Comparison of ENCODE assay signal across 34 cellular contexts in genomic region chr5:160356550-160357347, GRCh38. TPM values are rescaled to one million over a fixed set of nuclear protein-coding genes. Genes with fewer than 3 reads are reported as not detected.
A peak's percentile ranks its signal among the peaks of the same experiment; 100 is the strongest.
DNase-seq lines count a peak whose midpoint lies in the region; FAIRE-seq and TF ChIP-seq lines count a peak whose summit lies in the region.
"Had no signal": no experiment of that assay in that cellular context is flagged by ENCODE, and none has a peak within 500 bp of the region (broad histone marks: within the 10 kb centered on the region; RNA-seq: fewer than 3 reads in every experiment).

No MANE protein-coding gene starts in this region.

- no peak overlapping the region for H3K4ac ChIP-seq in H1 (replicated peaks; ENCODE audit: insufficient read length, low read depth, low read length)
- no peak overlapping the region for H3K4ac ChIP-seq in neuronal stem cell (ENCODE audit: low read length)

- H2BK120ac ChIP-seq in H1 (replicated peaks; ENCODE audit: low read depth, low read length) (no peak overlapping the region), neuronal stem cell (ENCODE audit: low read depth, low read length) (peak overlapping the region; percentile 1)

- DNase-seq in NCI-H82 (lab: John Stamatoyannopoulos, UW) (peak; percentile 16), NCI-H82 treated with DMSO at 0.1 percent for 48 hours (lab: John Stamatoyannopoulos, UW; ENCODE audit: unreplicated experiment) (no peak), H1 (ENCODE audit: low read depth in 1 of 2, low spot score in 2 of 2) (no peak), neuronal stem cell (ENCODE audit: low spot score) (no peak), uterus (no peak), stomach (no peak), GM19238 (ENCODE audit: insufficient read length, low spot score) (no peak), NOMO-1 treated with DMSO at 0.1 percent for 48 hours (lab: John Stamatoyannopoulos, UW; ENCODE audit: unreplicated experiment) (no peak)
- DNase-seq: activated CD4-positive, alpha-beta memory T cell treated with anti-CD3 and anti-CD28 coated beads, Interleukin-2, amount 10 ng/mL, durations not matched to agents 7 days and 5 days; activated CD4-positive, CD25-positive, alpha-beta regulatory T cell treated with anti-CD3 and anti-CD28 coated beads, Interleukin-2, amount 50 U/mL, for 72 hours; activated effector memory CD4-positive, alpha-beta T cell treated with Interleukin-2 at 50 U/mL for 16 hours; activated naive CD8-positive, alpha-beta T cell treated with anti-CD3 and anti-CD28 coated beads, Interleukin-2, amount 10 ng/mL, durations not matched to agents 7 days and 5 days; body of pancreas; CD8-positive, alpha-beta memory T cell; effector memory CD4-positive, alpha-beta T cell; GF-D8; H9; islet precursor cell; KG1; NCI-H1417 treated with DMSO at 0.1 percent for 48 hours; NCI-H2081 treated with DMSO at 0.1 percent for 48 hours; NCI-H510A; Peyer's patch; spleen; stimulated activated CD4-positive, alpha-beta T cell treated with anti-CD3 and anti-CD28 coated beads, Interleukin-2, amount 100 ng/mL, for 48 hours; stimulated activated naive B cell treated with anti-CD40 and anti-IgM and Interleukin-4, amounts not matched to agents 10 μg/mL and 1 μg/mL and 100 μg/mL, for 72 hours; T-helper 1 cell; thyroid gland had no signal

- CTCF ChIA-PET in H1 (lab: Charles Lee; ENCODE audit: partially characterized antibody): interaction anchor here (0.6 to 6.1 kb wide), 8 partner anchors 9 to 916 kb away, joined by 3 to 30 read pairs (median 6); no protein-coding TSS in a partner anchor

- 81% methylated on average over 7 of the region's 7 CpGs; no CpG with 5 or more reads in 1 of the 2 experiments for WGBS in H1 (ENCODE audit: extremely low coverage in 1 of 2, insufficient coverage in 1 of 2, insufficient read length in 1 of 2, insufficient replicate concordance in 2 of 2, low coverage in 1 of 2, low lambda C conversion rate in 2 of 2, missing lambda C conversion rate in 1 of 2), 2 experiments
- WGBS in neuronal stem cell (ENCODE audit: extremely low coverage in 2 of 2, insufficient read length in 2 of 2, insufficient replicate concordance in 1 of 2), 2 donors: no CpG with 5 or more reads among the region's 7 CpGs
- 56 to 69% (median 67%) methylated on average over 5 to 7 of the region's 7 CpGs for WGBS in stomach, 5 donors

- no peaks in the 10 kb centered on the region for H3K36me3 ChIP-seq in H1 (ENCODE audit: control insufficient read depth in 2 of 4, insufficient read depth in 4 of 4, low read length in 3 of 4)
- no peaks in the 10 kb centered on the region for H3K36me3 ChIP-seq in neuronal stem cell (replicated peaks in 1 of 2; ENCODE audit: control insufficient read depth in 2 of 2, insufficient read depth in 2 of 2, low read length in 2 of 2)
- H3K36me3 ChIP-seq in uterus: no peaks in the 10 kb centered on the region
- H3K36me3 ChIP-seq in stomach: no peaks in the 10 kb centered on the region
- H3K36me3 ChIP-seq: Peyer's patch, SJSA1, spleen, thyroid gland had no signal

- no peak for TF ChIP-seq RAD21 in H1 (IDR thresholded peaks at IDR 0.05 in 1 of 2, conservative IDR thresholded peaks at IDR 0.05 in 1 of 2; ENCODE audit: low read depth in 2 of 2, low read length in 2 of 2)

- H2AK5ac ChIP-seq in H1 (ENCODE audit: low read depth, low read length) (no peak overlapping the region), neuronal stem cell (ENCODE audit: low read depth, low read length) (no peak overlapping the region)

- H3K9ac ChIP-seq in H1 (replicated peaks in 1 of 4; ENCODE audit: extremely low read depth in 1 of 4, low read depth in 3 of 4, low read length in 3 of 4) (no peak overlapping the region), neuronal stem cell (ENCODE audit: low read depth, low read length, poor library complexity) (no peak overlapping the region)

- H3K4me3 ChIP-seq in H1 (ENCODE audit: extremely low read depth in 1 of 4, insufficient read depth in 2 of 4, low read depth in 3 of 4, low read length in 4 of 4) (no peak overlapping the region), neuronal stem cell (ENCODE audit: low read length in 2 of 2) (no peak overlapping the region), uterus (no peak overlapping the region), stomach (no peak overlapping the region)
- H3K4me3 ChIP-seq: body of pancreas, lung, Peyer's patch, SJSA1, spleen, thyroid gland had no signal

- POLR2A ChIA-PET in H1 (lab: Charles Lee; ENCODE audit: partially characterized antibody): no interaction called here

- TF ChIP-seq CTCF in H1 (IDR thresholded peaks at IDR 0.05; ENCODE audit: control extremely low read depth in 1 of 3, insufficient read depth in 1 of 3, low read depth in 1 of 3, low read length in 3 of 3) (no peak), uterus (IDR thresholded peaks at IDR 0.05) (no peak), stomach (IDR thresholded peaks at IDR 0.05) (no peak)

- H3K14ac ChIP-seq in H1 (ENCODE audit: insufficient read length) (no peak overlapping the region), neuronal stem cell (ENCODE audit: low read length) (no peak overlapping the region)

- H3K4me2 ChIP-seq in H1 (ENCODE audit: insufficient read depth in 1 of 2, low read depth in 2 of 2, low read length in 2 of 2) (no peak overlapping the region), neuronal stem cell (ENCODE audit: insufficient read depth, low read length, poor library complexity, severe bottlenecking) (no peak overlapping the region)

- no peaks in the 10 kb centered on the region for H4K20me1 ChIP-seq in H1 (replicated peaks in 1 of 2; ENCODE audit: control insufficient read depth in 1 of 2, insufficient read depth in 2 of 2, low read length in 2 of 2)

- H3K18ac ChIP-seq in H1 (ENCODE audit: extremely low read depth, low read length) (no peak overlapping the region), neuronal stem cell (ENCODE audit: low read length) (peak overlapping the region; percentile 45)

- TF ChIP-seq EP300 in H1 (IDR thresholded peaks at IDR 0.05; ENCODE audit: borderline replicate concordance in 1 of 2, low read depth in 2 of 2, low read length in 2 of 2) (no peak), stomach (IDR thresholded peaks at IDR 0.05) (no peak)

- H4K91ac ChIP-seq in H1 (replicated peaks; ENCODE audit: insufficient read length, low read length) (no peak overlapping the region), neuronal stem cell (ENCODE audit: low read depth, low read length, poor library complexity) (no peak overlapping the region)

- H3K23ac ChIP-seq in H1 (ENCODE audit: insufficient read length) (no peak overlapping the region), neuronal stem cell (ENCODE audit: low read depth, low read length, poor library complexity) (no peak overlapping the region)

- H4K5ac ChIP-seq in H1 (ENCODE audit: insufficient read length, low read depth, low read length): no peak overlapping the region

- no peaks in the 10 kb centered on the region for H3K79me1 ChIP-seq in H1 (ENCODE audit: low read depth, low read length)
- H3K79me1 ChIP-seq in neuronal stem cell (ENCODE audit: low read depth, low read length): no peaks in the 10 kb centered on the region

- no peak overlapping the region for H3K27ac ChIP-seq in H1 (ENCODE audit: low read depth, low read length)
- H3K27ac ChIP-seq in neuronal stem cell (replicated peaks; ENCODE audit: low read length): no peak overlapping the region
- peak overlapping the region; percentile 80 to 87 for H3K27ac ChIP-seq in uterus
- peak overlapping the region in 1 of 5 donors; percentile 71 for H3K27ac ChIP-seq in stomach
- H3K27ac ChIP-seq: body of pancreas, SJSA1, thyroid gland had no signal

- H2AFZ ChIP-seq in H1 (ENCODE audit: low read length) (no peak overlapping the region), neuronal stem cell (ENCODE audit: low read length) (peak overlapping the region; percentile 73)

- H2BK5ac ChIP-seq in H1 (ENCODE audit: low read depth, low read length): no peak overlapping the region
- no peak overlapping the region for H2BK5ac ChIP-seq in neuronal stem cell (ENCODE audit: low read length)

- H2BK15ac ChIP-seq in H1 (ENCODE audit: low read length) (no peak overlapping the region), neuronal stem cell (ENCODE audit: low read length) (no peak overlapping the region)

- no peaks in the 10 kb centered on the region for H3K79me2 ChIP-seq in H1 (ENCODE audit: control insufficient read depth in 1 of 2, insufficient read depth in 2 of 2, low read length in 2 of 2)

- H3K56ac ChIP-seq in H1 (replicated peaks; ENCODE audit: insufficient read length, low read depth, low read length): no peak overlapping the region

- no peak overlapping the region for H2BK20ac ChIP-seq in H1 (ENCODE audit: low read length)

- H3K23me2 ChIP-seq in H1 (ENCODE audit: low read depth, low read length): no peaks in the 10 kb centered on the region

- FAIRE-seq in H1 (lab: Jason Lieb, UNC): no peak
- FAIRE-seq: A204.1, colon, frontal cortex, GM18507 had no signal

- H3K4me1 ChIP-seq in H1 (replicated peaks in 1 of 4; ENCODE audit: control insufficient read depth in 3 of 4, insufficient read depth in 4 of 4, low read length in 3 of 4): peaks cover 0 to 2% (median 1%) of the 10 kb centered on the region in 4 experiments; a peak in 6 of 7 replicates
- peaks cover 0 to 10% of the 10 kb centered on the region in 2 donors for H3K4me1 ChIP-seq in neuronal stem cell (ENCODE audit: control insufficient read depth in 2 of 2, insufficient read depth in 1 of 2, low read depth in 1 of 2, low read length in 2 of 2)
- peaks cover 0 to 9% of the 10 kb centered on the region in 2 donors for H3K4me1 ChIP-seq in uterus
- peaks cover 0 to 43% (median 20%) of the 10 kb centered on the region in 4 donors for H3K4me1 ChIP-seq in stomach
- H3K4me1 ChIP-seq: body of pancreas, SJSA1 had no signal

- H3K9me3 ChIP-seq in H1 (ENCODE audit: insufficient read depth in 2 of 2, low read depth in 1 of 2, low read length in 1 of 2): no peaks in the 10 kb centered on the region
- H3K9me3 ChIP-seq in neuronal stem cell (replicated peaks in 1 of 2; ENCODE audit: control insufficient read depth in 2 of 2, insufficient read depth in 1 of 2, low read depth in 1 of 2, low read length in 2 of 2): no peaks in the 10 kb centered on the region
- H3K9me3 ChIP-seq in uterus: no peaks in the 10 kb centered on the region
- H3K9me3 ChIP-seq in stomach: no peaks in the 10 kb centered on the region
- H3K9me3 ChIP-seq: body of pancreas, Peyer's patch, SJSA1, spleen, thyroid gland had no signal

- H4K8ac ChIP-seq in H1 (ENCODE audit: extremely low read depth, insufficient read depth, low read length) (peak overlapping the region; percentile 80), neuronal stem cell (ENCODE audit: low read depth, low read length) (no peak overlapping the region)

- no peak overlapping the region for H2BK12ac ChIP-seq in H1 (ENCODE audit: low read depth, low read length)
- no peak overlapping the region for H2BK12ac ChIP-seq in neuronal stem cell (ENCODE audit: low read length)

- intact Hi-C loops in uterus (cut with DNase I; ENCODE audit: low total_unique reads) (no loop called here), stomach (cut with DNase I; ENCODE audit: low total_unique reads) (no loop called here)

- H3K27me3 ChIP-seq in H1 (replicated peaks in 1 of 4; ENCODE audit: control insufficient read depth in 3 of 4, extremely low read depth in 1 of 4, insufficient read depth in 3 of 4, low read length in 3 of 4) (no peaks in the 10 kb centered on the region; a peak in 1 of 7 replicates), neuronal stem cell (ENCODE audit: control insufficient read depth in 3 of 3, insufficient read depth in 3 of 3, low read depth in 1 of 3, low read length in 3 of 3) (peaks cover 0 to 2% (median 0%) of the 10 kb centered on the region in 3 experiments), uterus (no peaks in the 10 kb centered on the region), stomach (no peaks in the 10 kb centered on the region)
- H3K27me3 ChIP-seq: body of pancreas, Peyer's patch, SJSA1, spleen, thyroid gland had no signal

- TF ChIP-seq POLR2A in H1 (IDR thresholded peaks at IDR 0.05; ENCODE audit: control extremely low read depth in 1 of 2, low read depth in 2 of 2, low read length in 2 of 2): no peak
- no peak for TF ChIP-seq POLR2A in uterus (IDR thresholded peaks at IDR 0.05)
- TF ChIP-seq POLR2A in stomach (IDR thresholded peaks at IDR 0.05): no peak

RNA-seq across cellular contexts. Expression of gene C1QTNF2, which starts 13.7 kb away (rescaled TPM):
- 1.0 and 1.3 TPM in 2 replicates for total RNA-seq in H1 (2021; fragmentation: NEBNext Ultra II Directional; extraction: Animal tissue kit (Norgen Biotek cat#: 25700))
- polyA plus RNA-seq in H1 (2011; rRNA removed): 1.4 and 2.0 TPM in 2 replicates
- polyA plus RNA-seq in H1 (2011; cell fraction: cytosol; rRNA removed): 1.2 TPM
- 1.0 TPM for polyA plus RNA-seq in H1 (2011; cell fraction: nucleus; rRNA removed)
- polyA plus RNA-seq in H1 (2012, experiment 1 of 2): 1.0 to 1.1 TPM (median 1.1 TPM) in 4 replicates
- polyA plus RNA-seq in H1 (2012, experiment 2 of 2): 1.1 TPM
- polyA plus RNA-seq in H1 (2013, experiment 1 of 2): 1.1 TPM
- 1.1 TPM for polyA plus RNA-seq in H1 (2013, experiment 2 of 2)
- polyA minus RNA-seq in H1 (2011; rRNA and poly(A)+ RNA removed): 0.85 and 0.88 TPM in 2 replicates
- polyA minus RNA-seq in H1 (2011; cell fraction: cytosol; rRNA and poly(A)+ RNA removed): not detected
- polyA minus RNA-seq in H1 (2011; cell fraction: nucleus; rRNA and poly(A)+ RNA removed): 1.1 TPM
- polyA plus RNA-seq in neuronal stem cell (2013, experiment 1 of 2): 0.36 TPM
- polyA plus RNA-seq in neuronal stem cell (2013, experiment 2 of 2): 0.37 TPM
- total RNA-seq in uterus: 10 to 100 TPM in 1 of 4 donors, 1 to 10 TPM in 2, under 1 TPM in 1; 0.59 to 16.5 (median 3.0) TPM
- total RNA-seq in stomach: 1 to 10 TPM in 2 of 5 donors, under 1 TPM in 1, not detected in 2; 0.45 to 4.0 (median 2.6) TPM
- polyA plus RNA-seq in stomach: 1 to 10 TPM in 1 of 3 donors, under 1 TPM in 2; 0.53 to 1.7 (median 0.61) TPM
- total RNA-seq: activated CD4-positive, alpha-beta memory T cell treated with anti-CD3 and anti-CD28 coated beads, Interleukin-2, amount 10 ng/mL, durations not matched to agents 7 days and 5 days; activated naive CD8-positive, alpha-beta T cell treated with anti-CD3 and anti-CD28 coated beads, Interleukin-2, amount 10 ng/mL, durations not matched to agents 7 days and 5 days; CD8-positive, alpha-beta memory T cell had no signal
- polyA plus RNA-seq: CD8-positive, alpha-beta memory T cell had no signal

RNA-seq across cellular contexts. Expression of gene FAM200C, which starts 43.1 kb away (rescaled TPM):
- 6.2 and 7.3 TPM in 2 replicates for total RNA-seq in H1 (2021; fragmentation: NEBNext Ultra II Directional; extraction: Animal tissue kit (Norgen Biotek cat#: 25700))
- polyA plus RNA-seq in H1 (2011; rRNA removed): 1.6 and 2.6 TPM in 2 replicates
- 3.2 TPM for polyA plus RNA-seq in H1 (2011; cell fraction: cytosol; rRNA removed)
- polyA plus RNA-seq in H1 (2011; cell fraction: nucleus; rRNA removed): 1.3 TPM
- polyA plus RNA-seq in H1 (2012, experiment 1 of 2): 3.3 to 5.1 TPM (median 3.9 TPM) in 4 replicates
- 0.35 TPM for polyA plus RNA-seq in H1 (2012, experiment 2 of 2)
- 3.6 TPM for polyA plus RNA-seq in H1 (2013, experiment 1 of 2)
- 3.3 TPM for polyA plus RNA-seq in H1 (2013, experiment 2 of 2)
- 5.4 and 7.5 TPM in 2 replicates for polyA minus RNA-seq in H1 (2011; rRNA and poly(A)+ RNA removed)
- 3.0 TPM for polyA minus RNA-seq in H1 (2011; cell fraction: cytosol; rRNA and poly(A)+ RNA removed)
- 7.2 TPM for polyA minus RNA-seq in H1 (2011; cell fraction: nucleus; rRNA and poly(A)+ RNA removed)
- polyA plus RNA-seq in neuronal stem cell (2013, experiment 1 of 2): 8.7 TPM
- 9.0 TPM for polyA plus RNA-seq in neuronal stem cell (2013, experiment 2 of 2)
- 10 to 100 TPM in 3 of 4 donors, 1 to 10 TPM in 1; 6.1 to 34.1 (median 18.4) TPM for total RNA-seq in uterus
- total RNA-seq in stomach: 1 to 10 TPM in 4 of 5 donors, under 1 TPM in 1; 0.29 to 7.2 (median 1.8) TPM
- 1 to 10 TPM; 1.2 to 2.7 (median 1.4) TPM for polyA plus RNA-seq in stomach

RNA-seq across cellular contexts. Expression of gene CCNJL, which starts 44.4 kb away (rescaled TPM):
- total RNA-seq in H1 (2021; fragmentation: NEBNext Ultra II Directional; extraction: Animal tissue kit (Norgen Biotek cat#: 25700)): 34.6 and 36.2 TPM in 2 replicates
- 44.7 and 54.7 TPM in 2 replicates for polyA plus RNA-seq in H1 (2011; rRNA removed)
- polyA plus RNA-seq in H1 (2011; cell fraction: cytosol; rRNA removed): 28.0 TPM
- 37.7 TPM for polyA plus RNA-seq in H1 (2011; cell fraction: nucleus; rRNA removed)
- 20.9 to 32.3 TPM (median 28.8 TPM) in 4 replicates for polyA plus RNA-seq in H1 (2012, experiment 1 of 2)
- polyA plus RNA-seq in H1 (2012, experiment 2 of 2): 33.2 TPM
- 25.1 TPM for polyA plus RNA-seq in H1 (2013, experiment 1 of 2)
- polyA plus RNA-seq in H1 (2013, experiment 2 of 2): 28.5 TPM
- 39.3 and 40.1 TPM in 2 replicates for polyA minus RNA-seq in H1 (2011; rRNA and poly(A)+ RNA removed)
- polyA minus RNA-seq in H1 (2011; cell fraction: cytosol; rRNA and poly(A)+ RNA removed): 23.5 TPM
- 35.4 TPM for polyA minus RNA-seq in H1 (2011; cell fraction: nucleus; rRNA and poly(A)+ RNA removed)
- polyA plus RNA-seq in neuronal stem cell (2013, experiment 1 of 2): 21.2 TPM
- polyA plus RNA-seq in neuronal stem cell (2013, experiment 2 of 2): 20.8 TPM
- 1 to 10 TPM in 2 of 4 donors, under 1 TPM in 1, not detected in 1; under 0.01 to 5.8 (median 2.6) TPM for total RNA-seq in uterus
- total RNA-seq in stomach: 100 to 1,000 TPM in 1 of 5 donors, 1 to 10 TPM in 4; 1.4 to 104 (median 4.5) TPM
- 1 to 10 TPM; 2.4 to 4.5 (median 2.6) TPM for polyA plus RNA-seq in stomach
- total RNA-seq: activated CD4-positive, alpha-beta memory T cell treated with anti-CD3 and anti-CD28 coated beads, Interleukin-2, amount 10 ng/mL, durations not matched to agents 7 days and 5 days; CD8-positive, alpha-beta memory T cell had no signal
- polyA plus RNA-seq: CD8-positive, alpha-beta memory T cell had no signal

Comparison
In these comparisons a context has a peak if more than half of its experiments do, and no peak if none do; other contexts are left out.
1. H3K27ac ChIP-seq: peak in uterus (2 of 2); none in H1 (single experiment) and neuronal stem cell (single experiment).